In genomic region chr17:51221322-51221721, GRCh38 we compare ENCODE assay signal across 27 cellular contexts.
"Had no signal": no experiment of that assay in that cellular context is flagged by ENCODE, and none has a peak within 500 bp of the region (broad histone marks: within the 10 kb centered on the region; RNA-seq: fewer than 3 reads in every experiment).

No MANE protein-coding gene starts in this region.

- H3K27ac ChIP-seq: ascending aorta, cardiac muscle cell, VCaP had no signal

- DNase-seq: activated B cell treated with CpG ODN at 0.5 μM for 24 hours; activated CD4-positive, alpha-beta memory T cell treated with anti-CD3 and anti-CD28 coated beads, Interleukin-2, amount 10 ng/mL, durations not matched to agents 7 days and 5 days; activated CD4-positive, alpha-beta T cell treated with anti-CD3 and anti-CD28 coated beads for 48 hours; activated CD4-positive, alpha-beta T cell treated with anti-CD3 and anti-CD28 coated beads, Interleukin-2, amount 10 ng/mL, durations not matched to agents 7 days and 5 days; activated CD4-positive, alpha-beta T cell treated with anti-CD3 and anti-CD28 coated beads, Interleukin-2, amount 50 U/mL, for 48 hours; activated CD4-positive, CD25-positive, alpha-beta regulatory T cell treated with anti-CD3 and anti-CD28 coated beads, Interleukin-2, amount 50 U/mL, for 72 hours; activated CD8-positive, alpha-beta memory T cell treated with anti-CD3 and anti-CD28 coated beads for 24 hours; activated CD8-positive, alpha-beta memory T cell treated with anti-CD3 and anti-CD28 coated beads, Interleukin-2, amount 10 ng/mL, durations not matched to agents 7 days and 5 days; activated CD8-positive, alpha-beta memory T cell treated with anti-CD3 and anti-CD28 coated beads, Interleukin-2, amount 50 U/mL, for 48 hours; activated CD8-positive, alpha-beta T cell treated with anti-CD3 and anti-CD28 coated beads, Interleukin-2, amount 10 ng/mL, durations not matched to agents 7 days and 5 days; activated effector memory CD4-positive, alpha-beta T cell treated with Interleukin-2 at 50 U/mL for 16 hours; activated gamma-delta T cell; activated naive CD4-positive, alpha-beta T cell treated with anti-CD3 and anti-CD28 coated beads, Interleukin-2, amount 10 ng/mL, durations not matched to agents 7 days and 5 days; activated naive CD4-positive, alpha-beta T cell treated with Interleukin-2 at 50 U/mL for 16 hours; activated naive CD8-positive, alpha-beta T cell treated with anti-CD3 and anti-CD28 coated beads, Interleukin-2, amount 10 ng/mL, durations not matched to agents 7 days and 5 days; activated naive CD8-positive, alpha-beta T cell treated with anti-CD3 and anti-CD28 coated beads, Interleukin-2, amount 50 U/mL, for 24 hours; activated T-cell treated with anti-CD3 and anti-CD28 coated beads, Interleukin-2, amount 50 U/mL, for 24 hours; activated T-cell treated with anti-CD3 and anti-CD28 coated beads, Interleukin-2, amount 50 U/mL, for 48 hours; amygdala; anterior cingulate cortex; caudate nucleus; cerebellar nuclear complex; T-helper 2 cell; T-helper 9 cell had no signal

- H3K27me3 ChIP-seq: ascending aorta, cardiac muscle cell had no signal

- H3K9me3 ChIP-seq: ascending aorta had no signal

- ATAC-seq: activated CD8-positive, alpha-beta memory T cell treated with anti-CD3 and anti-CD28 coated beads, Interleukin-2, amount 10 ng/mL, durations not matched to agents 7 days and 5 days; activated CD8-positive, alpha-beta T cell treated with anti-CD3 and anti-CD28 coated beads, Interleukin-2, amount 10 ng/mL, durations not matched to agents 7 days and 5 days; activated naive CD8-positive, alpha-beta T cell treated with anti-CD3 and anti-CD28 coated beads, Interleukin-2, amount 50 U/mL, for 24 hours had no signal

- H3K4me3 ChIP-seq: ascending aorta, cardiac muscle cell had no signal

- H3K4me1 ChIP-seq: ascending aorta had no signal
